14 cellular contexts compared by ENCODE assay signal in the genomic region with DNA sequence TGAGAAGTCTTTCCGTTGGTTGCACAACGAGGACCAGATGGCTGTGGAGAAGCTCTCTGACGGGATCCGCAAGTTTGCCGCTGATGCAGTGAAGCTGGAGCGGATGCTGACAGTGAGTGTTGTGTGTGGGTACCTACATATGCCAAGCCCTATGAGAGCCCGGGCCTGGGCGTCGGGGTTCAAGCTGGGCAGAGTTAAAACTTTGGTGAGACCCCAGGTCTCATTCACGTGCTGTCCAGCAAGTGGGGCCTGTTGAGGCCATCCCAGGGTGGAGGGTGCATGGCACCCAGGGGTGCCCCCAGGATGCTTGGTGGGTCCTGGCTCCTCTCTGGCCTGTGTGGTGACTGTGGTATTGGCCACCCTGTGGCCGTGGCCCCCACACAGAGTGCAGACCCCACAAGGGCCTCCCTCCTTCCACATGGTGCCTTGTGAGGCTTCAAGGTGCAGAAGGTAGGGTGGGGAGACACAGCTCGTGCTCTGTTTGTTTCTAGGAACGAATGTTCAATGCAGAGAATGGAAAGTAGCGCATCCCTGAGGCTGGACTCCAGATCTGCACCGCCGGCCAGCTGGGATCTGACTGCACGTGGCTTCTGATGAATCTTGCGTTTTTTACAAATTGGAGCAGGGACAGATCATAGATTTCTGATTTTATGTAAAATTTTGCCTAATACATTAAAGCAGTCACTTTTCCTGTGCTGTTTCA. TPM values are rescaled to one million over a fixed set of nuclear protein-coding genes. Genes with fewer than 3 reads are reported as not detected.
DNase-seq lines count a peak whose midpoint lies in the region; ATAC-seq and TF ChIP-seq lines count a peak whose summit lies in the region.
"Had no signal": no experiment of that assay in that cellular context is flagged by ENCODE, and none has a peak within 500 bp of the region (broad histone marks: within the 10 kb centered on the region; RNA-seq: fewer than 3 reads in every experiment).

No MANE protein-coding gene starts in this region.

- in situ Hi-C loops in GM18951 (cut with MboI; ENCODE audit: low sequenced_read_pairs, unreplicated experiment), result no loop called here
- in situ Hi-C loops in Panc1 (cut with HindIII; ENCODE audit: low pct_unique_long_range_greater_than_20kb, low sequenced_read_pairs), result no loop called here

- TF ChIP-seq POLR2A in GM18951 (IDR thresholded peaks at IDR 0.05; ENCODE audit: extremely low read depth, insufficient read depth, insufficient read length), result peak; percentile 14

- H3K4me1 ChIP-seq in Panc1 (ENCODE audit: control insufficient read depth, insufficient read depth, low read length), result peaks cover 25% of the 10 kb centered on the region
- H3K4me1 ChIP-seq: gastroesophageal sphincter had no signal

- H3K36me3 ChIP-seq in Panc1 (ENCODE audit: control insufficient read depth, insufficient read depth, low read length), result peaks cover 6% of the 10 kb centered on the region; the same call in 1 of the 2 replicates

- intact Hi-C loops in Panc1 (cut with micrococcal nuclease; ENCODE audit: unreplicated experiment), result loop anchor here (2.0 kb wide), 1 partner anchor 68 kb away; no protein-coding TSS in a partner anchor

- no peaks in the 10 kb centered on the region for H3K27me3 ChIP-seq in Panc1 (ENCODE audit: control insufficient read depth, insufficient read depth, low read length)
- H3K27me3 ChIP-seq: BLaER1 treated with 17β-estradiol and CSF1 and Interleukin-3, amounts not matched to agents 10 nM and 100 nM; body of pancreas; gastroesophageal sphincter had no signal

- H3K27ac ChIP-seq in Panc1 (ENCODE audit: low read length), result no peak overlapping the region
- H3K27ac ChIP-seq: BLaER1 treated with 17β-estradiol and CSF1 and Interleukin-3, amounts not matched to agents 10 nM and 100 nM; body of pancreas had no signal

- ATAC-seq in Panc1 (peak; percentile 5; the same call in 1 of the 2 replicates), left lobe of liver (peak; percentile 5), HG02938 (IDR thresholded peaks at IDR 0.05; ENCODE audit: unreplicated experiment) (no peak), HG02885 (IDR thresholded peaks at IDR 0.05; ENCODE audit: poor library complexity, unreplicated experiment) (no peak)

- DNase-seq in Panc1 (ENCODE audit: low read depth, low spot score), result no peak
- DNase-seq in left lobe of liver (ENCODE audit: low spot score), result no peak
- DNase-seq in EL, result no peak
- DNase-seq: NCI-H1048, NCI-H2227 treated with DMSO at 0.1 percent for 48 hours had no signal

- CTCF ChIA-PET in Panc1 (lab: Charles Lee), result no interaction called here

- no peaks in the 10 kb centered on the region for H3K9me3 ChIP-seq in Panc1 (ENCODE audit: control insufficient read depth, insufficient read depth, low read depth, low read length)
- H3K9me3 ChIP-seq: BLaER1 treated with 17β-estradiol and CSF1 and Interleukin-3, amounts not matched to agents 10 nM and 100 nM; body of pancreas; gastroesophageal sphincter had no signal

- TF ChIP-seq CTCF in Panc1 (IDR thresholded peaks at IDR 0.05), result no peak

- POLR2A ChIA-PET in Panc1 (lab: Charles Lee), result interaction anchor here (0.6 kb wide), 1 partner anchor 564 kb away, joined by 5 read pairs; no protein-coding TSS in a partner anchor

- no peak overlapping the region for H3K4me3 ChIP-seq in Panc1 (ENCODE audit: low read depth in 2 of 2, low read length in 2 of 2)
- H3K4me3 ChIP-seq: BLaER1 treated with 17β-estradiol and CSF1 and Interleukin-3, amounts not matched to agents 10 nM and 100 nM; body of pancreas; gastroesophageal sphincter had no signal

- no TSS peak for BruUV-seq in Panc1 (replicated peaks; lab: Mats Ljungman, UMichigan)

RNA-seq across cellular contexts. Expression of gene GATD1, which starts 12.8 kb away (rescaled TPM):
- 229 TPM for total RNA-seq in Panc1 (2021; ENCODE audit: unreplicated experiment)
- 200 TPM for polyA plus RNA-seq in Panc1 (2012; ENCODE audit: insufficient read length)
- 31.7 TPM for total RNA-seq in left lobe of liver

RNA-seq across cellular contexts. Expression of gene TALDO1, which starts 17.2 kb away (rescaled TPM):
- total RNA-seq in Panc1 (2021; ENCODE audit: unreplicated experiment) (257 TPM), left lobe of liver (147 TPM)
- 397 TPM for polyA plus RNA-seq in Panc1 (2012; ENCODE audit: insufficient read length)

RNA-seq across cellular contexts. Expression of gene CEND1, which starts 25.4 kb away (rescaled TPM):
- 15.9 TPM for total RNA-seq in Panc1 (2021; ENCODE audit: unreplicated experiment)
- polyA plus RNA-seq in Panc1 (2012; ENCODE audit: insufficient read length), result 36.1 TPM
- total RNA-seq in left lobe of liver, result 0.43 TPM
- total RNA-seq: omental fat pad, skeletal muscle tissue had no signal
- polyA plus RNA-seq: immature natural killer cell had no signal

RNA-seq across cellular contexts. Expression of gene SLC25A22, which starts 33.6 kb away (rescaled TPM):
- total RNA-seq in Panc1 (2021; ENCODE audit: unreplicated experiment), result 119 TPM
- 120 TPM for polyA plus RNA-seq in Panc1 (2012; ENCODE audit: insufficient read length)
- total RNA-seq in left lobe of liver, result 51.4 TPM

RNA-seq across cellular contexts. Expression of gene PIDD1, which starts 40.6 kb away (rescaled TPM):
- total RNA-seq in Panc1 (2021; ENCODE audit: unreplicated experiment), result 75.9 TPM
- polyA plus RNA-seq in Panc1 (2012; ENCODE audit: insufficient read length), result 86.9 TPM
- total RNA-seq in left lobe of liver, result 14.9 TPM

Comparison
In these comparisons a context has a peak if more than half of its experiments do, and no peak if none do; other contexts are left out.
1. ATAC-seq: peak in Panc1 (single experiment) and left lobe of liver (single experiment); none in HG02938 (single experiment) and HG02885 (single experiment).
2. RNA of gene CEND1, which starts 25.4 kb away (total RNA-seq): 15.9 TPM in Panc1 (single experiment); 0.43 TPM in left lobe of liver (single experiment); every median in the first group is over 10 times any median in the second.